In the genomic region with DNA sequence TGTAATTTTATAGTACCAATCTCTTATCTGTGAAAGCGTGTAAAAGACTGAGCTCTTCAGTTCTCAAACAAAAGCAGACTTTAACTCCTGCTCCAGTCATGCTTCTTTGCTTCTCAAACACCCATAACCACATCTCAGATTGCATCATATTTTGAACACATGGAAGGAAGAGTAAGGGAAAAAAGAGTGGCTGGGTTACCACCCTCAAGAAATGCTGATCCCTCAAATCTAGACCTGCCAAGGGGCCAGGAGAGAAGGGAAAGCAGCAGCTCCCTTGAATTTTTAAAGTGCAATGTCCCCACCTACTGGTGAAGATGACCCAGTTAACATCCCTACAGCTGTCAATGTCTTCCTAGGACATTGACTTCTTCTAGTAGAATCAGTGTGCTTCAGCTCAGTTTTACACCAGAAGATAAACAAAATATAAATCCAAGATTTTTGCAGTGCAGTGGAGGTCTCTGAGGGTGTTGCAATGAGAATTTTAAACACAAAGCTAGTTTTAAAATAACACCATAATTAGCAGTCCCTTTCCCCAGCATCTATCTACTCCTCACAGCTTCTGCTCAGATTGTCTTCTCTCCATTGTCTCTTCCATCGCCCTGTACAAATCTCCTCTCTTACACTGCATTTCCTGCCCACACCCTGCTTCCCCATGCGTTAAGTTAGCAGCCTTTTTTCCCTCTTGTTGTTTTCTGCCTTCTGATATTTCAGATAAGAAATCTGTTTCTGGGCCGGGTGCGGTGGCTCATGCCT, we compare ENCODE assay signal across 8 cellular contexts.
DNase-seq lines count a peak whose midpoint lies in the region; TF ChIP-seq lines count a peak whose summit lies in the region.

No MANE protein-coding gene starts in this region.

- H3K4me3 ChIP-seq in WERI-Rb-1 (ENCODE audit: low read depth, low read length) (no peak overlapping the region), fibroblast of mammary gland (ENCODE audit: control insufficient read depth, low read depth, low read length) (no peak overlapping the region)

- no peak overlapping the region for H3K4me3 Mint-ChIP-seq in nephron progenitor cell

- peak; percentile 66 for DNase-seq in AG20443 (ENCODE audit: low spot score)
- DNase-seq in GM10266 (ENCODE audit: extremely low spot score) = peak; percentile 71
- peak; percentile 13 for DNase-seq in NCI-H2029 (lab: John Stamatoyannopoulos, UW)
- DNase-seq in WERI-Rb-1 = peak; percentile 58
- peak; percentile 61 for DNase-seq in fibroblast of mammary gland (ENCODE audit: low read depth)
- DNase-seq in nephron progenitor cell = peak; percentile 46
- no peak for DNase-seq in COLO668 (lab: John Stamatoyannopoulos, UW; ENCODE audit: unreplicated experiment)
- no peak for DNase-seq in GOT3 (lab: John Stamatoyannopoulos, UW)

- TF ChIP-seq CTCF in GM10266 (IDR thresholded peaks at IDR 0.05; ENCODE audit: control insufficient read depth, insufficient read depth, low read depth, missing control alignments) (peak; percentile 73), WERI-Rb-1 (IDR thresholded peaks at IDR 0.05; ENCODE audit: low read depth, low read length) (peak; percentile 77), fibroblast of mammary gland (conservative IDR thresholded peaks at IDR 0.05; ENCODE audit: control insufficient read depth, insufficient read depth, low read depth, low read length) (peak; percentile 66), nephron progenitor cell (IDR thresholded peaks at IDR 0.05) (peak; percentile 69)

- H3K36me3 Mint-ChIP-seq in nephron progenitor cell (ENCODE audit: low read depth) = no peaks in the 10 kb centered on the region

- peaks cover 80% of the 10 kb centered on the region for H3K27me3 ChIP-seq in WERI-Rb-1 (ENCODE audit: insufficient read depth, low read depth, severe bottlenecking)

- H3K4me1 Mint-ChIP-seq in nephron progenitor cell = no peaks in the 10 kb centered on the region

- peak overlapping the region; percentile 62 for H3K27ac Mint-ChIP-seq in nephron progenitor cell

- H3K27me3 Mint-ChIP-seq in nephron progenitor cell (ENCODE audit: low read depth, poor library complexity) = peaks cover 29% of the 10 kb centered on the region

- no peaks in the 10 kb centered on the region for H3K36me3 ChIP-seq in WERI-Rb-1

- H3K27ac ChIP-seq in WERI-Rb-1 = no peak overlapping the region

- peaks cover 3% of the 10 kb centered on the region for H3K9me3 ChIP-seq in WERI-Rb-1 (ENCODE audit: severe bottlenecking)

- no peaks in the 10 kb centered on the region for H3K9me3 Mint-ChIP-seq in nephron progenitor cell

Comparison
In these comparisons a context has a peak if more than half of its experiments do, and no peak if none do; other contexts are left out.
1. DNase-seq: peak in AG20443 (single experiment), GM10266 (single experiment), NCI-H2029 (single experiment), WERI-Rb-1 (single experiment), fibroblast of mammary gland (single experiment) and nephron progenitor cell (single experiment); none in COLO668 (single experiment) and GOT3 (single experiment).
2. Peak in every context shown above with its lines, with median percentiles within 50 percentile points of each other: CTCF ChIP-seq.